ENCODE assay signal across 23 cellular contexts in genomic region chr20:20065366-20065765, GRCh38. TPM values are rescaled to one million over a fixed set of nuclear protein-coding genes. Genes with fewer than 3 reads are reported as not detected.
"Had no signal": no experiment of that assay in that cellular context is flagged by ENCODE, and none has a peak within 500 bp of the region (broad histone marks: within the 10 kb centered on the region; RNA-seq: fewer than 3 reads in every experiment).

No MANE protein-coding gene starts in this region.

- H3K27ac ChIP-seq: brain microvascular endothelial cell, cardiac muscle cell, PC-9 had no signal

- H3K27me3 ChIP-seq: brain microvascular endothelial cell, MG63 had no signal

- H3K9me3 ChIP-seq: MG63 had no signal

- H3K4me3 ChIP-seq: cardiac muscle cell, MG63, PC-9 had no signal

- DNase-seq: activated CD4-positive, alpha-beta T cell treated with anti-CD3 and anti-CD28 coated beads for 4 hours; activated CD8-positive, alpha-beta memory T cell treated with anti-CD3 and anti-CD28 coated beads, Interleukin-2, amount 50 U/mL, for 4 hours; activated CD8-positive, alpha-beta T cell treated with anti-CD3 and anti-CD28 coated beads for 36 hours; activated gamma-delta T cell treated with Interleukin-2 at 50 U/mL for 16 hours; activated naive CD4-positive, alpha-beta T cell treated with anti-CD3 and anti-CD28 coated beads, Interleukin-2, amount 10 ng/mL, durations not matched to agents 7 days and 5 days; activated naive CD8-positive, alpha-beta T cell treated with anti-CD3 and anti-CD28 coated beads for 36 hours; activated T-cell treated with anti-CD3 and anti-CD28 coated beads, Interleukin-2, amount 50 U/mL, for 72 hours; brain microvascular endothelial cell; Kasumi-1; KBM-7; MG63; NCI-H1048; NCI-H146; NCI-H187 treated with DMSO at 0.1 percent for 48 hours; NCI-H2081 treated with DMSO at 0.1 percent for 48 hours; NCI-H446; NCI-H524; PC-9; SHP77 treated with DMSO at 0.1 percent for 48 hours; T-cell; T-helper 2 cell had no signal

- H3K4me2 ChIP-seq: PC-9 had no signal

- H2AFZ ChIP-seq: PC-9 had no signal

- H3K36me3 ChIP-seq: brain microvascular endothelial cell, cardiac muscle cell, MG63 had no signal

RNA-seq across cellular contexts. Expression of gene CFAP61, which starts 13.0 kb away (rescaled TPM):
- total RNA-seq: activated CD8-positive, alpha-beta T cell treated with anti-CD3 and anti-CD28 coated beads for 36 hours; activated naive CD8-positive, alpha-beta T cell treated with anti-CD3 and anti-CD28 coated beads for 36 hours; activated T-cell treated with anti-CD3 and anti-CD28 coated beads, Interleukin-2, amount 50 U/mL, for 72 hours; activated T-helper 2 cell treated with anti-CD3 and anti-CD28 coated beads, Interferon-gamma antibody, Interleukin-2, Interleukin-4, amounts not matched to agents 10 μg/mL and 5 μg/mL and 100 μg/mL, durations not matched to agents 14 hours and 24 hours and 36 hours; cardiac muscle cell; T-cell had no signal
